ENCODE assay signal across 8 cellular contexts in genomic region chr6:4647414-4648365, GRCh38.
DNase-seq lines count a peak whose midpoint lies in the region; ATAC-seq and TF ChIP-seq lines count a peak whose summit lies in the region.

No MANE protein-coding gene starts in this region.

- no peaks in the 10 kb centered on the region for H3K9me3 ChIP-seq in Peyer's patch
- H3K9me3 ChIP-seq in skeletal muscle satellite cell (replicated peaks; ENCODE audit: low read length), result no peaks in the 10 kb centered on the region

- peak overlapping the region; percentile 79 for H3K4me2 ChIP-seq in skeletal muscle satellite cell (ENCODE audit: low read length)

- H3K36me3 ChIP-seq in Peyer's patch (no peaks in the 10 kb centered on the region), skeletal muscle satellite cell (ENCODE audit: insufficient read depth, low read length) (no peaks in the 10 kb centered on the region)

- DNase-seq in AG09309 (ENCODE audit: low read depth), result peak; percentile 8
- peak; percentile 82 for DNase-seq in HEK293T (ENCODE audit: extremely low spot score)
- DNase-seq in Peyer's patch, result peak in 2 of 3 donors; percentile 73 to 78
- peak; percentile 36 for DNase-seq in cerebellar cortex (ENCODE audit: low spot score)
- peak; percentile 79 for DNase-seq in inferior parietal cortex (ENCODE audit: extremely low spot score)
- no peak for DNase-seq in NOMO-1 treated with dmso at 0.1 percent for 144 hours (lab: John Stamatoyannopoulos, UW; ENCODE audit: unreplicated experiment)

- CTCF ChIA-PET in HEK293T (lab: Yijun Ruan, JAX), result no interaction called here

- H3K9ac ChIP-seq in skeletal muscle satellite cell (ENCODE audit: low read depth, low read length), result peak overlapping the region; percentile 37

- peak overlapping the region in 1 of 4 donors; percentile 1 for H3K27ac ChIP-seq in Peyer's patch

- H3K4me3 ChIP-seq in AG09309 (ENCODE audit: control insufficient read depth, low read depth, low read length), result peak overlapping the region; percentile 39
- H3K4me3 ChIP-seq in Peyer's patch, result peak overlapping the region in 3 of 4 donors; percentile 9 to 34 (median 17)
- H3K4me3 ChIP-seq in skeletal muscle satellite cell (ENCODE audit: low read length), result peak overlapping the region; percentile 55

- TF ChIP-seq POLR2A in Peyer's patch (IDR thresholded peaks at IDR 0.05), result peak in 1 of 2 donors; percentile 23

- H3K27me3 ChIP-seq in Peyer's patch (no peaks in the 10 kb centered on the region), skeletal muscle satellite cell (ENCODE audit: control insufficient read depth, insufficient read depth, low read length) (no peaks in the 10 kb centered on the region)

- POLR2A ChIA-PET in HEK293T (lab: Yijun Ruan, JAX), result interaction anchor here (1.1 to 1.6 kb wide), 5 partner anchors 10 to 133 kb away, joined by 3 to 15 read pairs (median 3); partner anchors contain the start of gene CDYL

- TF ChIP-seq CTCF in AG09309 (IDR thresholded peaks at IDR 0.05; ENCODE audit: control insufficient read depth, insufficient read depth, low read depth, low read length, missing control alignments) (no peak), Peyer's patch (IDR thresholded peaks at IDR 0.05) (no peak)

- H3K4me1 ChIP-seq in Peyer's patch (peaks cover 0 to 6% (median 3%) of the 10 kb centered on the region in 4 donors), skeletal muscle satellite cell (ENCODE audit: control insufficient read depth, insufficient read depth, low read length) (peaks cover 7% of the 10 kb centered on the region)

- no peak for ATAC-seq in GM19328 (IDR thresholded peaks at IDR 0.05; ENCODE audit: unreplicated experiment)

TF ChIP-seq in HEK293T, 16 proteins besides CTCF, POLR2A, EP300 and RAD21:
- TF ChIP-seq FOXA1 (IDR thresholded peaks at IDR 0.05) (no peak), L3MBTL2 (conservative IDR thresholded peaks at IDR 0.05) (peak; percentile 99), HDGF (IDR thresholded peaks at IDR 0.05; ENCODE audit: borderline replicate concordance) (no peak), ARNT (IDR thresholded peaks at IDR 0.05) (no peak), CTBP1 (IDR thresholded peaks at IDR 0.05; ENCODE audit: borderline replicate concordance) (no peak; the same call in 1 of the 2 replicates), BHLHE40 (IDR thresholded peaks at IDR 0.05; ENCODE audit: borderline replicate concordance) (no peak), SUZ12 (IDR thresholded peaks at IDR 0.05) (no peak), SP1 (IDR thresholded peaks at IDR 0.05) (no peak), FOXK2 (IDR thresholded peaks at IDR 0.05) (no peak), ELF4 (IDR thresholded peaks at IDR 0.05) (no peak), NFRKB (IDR thresholded peaks at IDR 0.05) (no peak), ZNF384 (IDR thresholded peaks at IDR 0.05) (no peak), TARDBP (IDR thresholded peaks at IDR 0.05) (no peak; the same call in 1 of the 2 replicates), FOXM1 (IDR thresholded peaks at IDR 0.05; ENCODE audit: borderline replicate concordance) (0 out of 2 replicates have a peak, but pooled peaks have one; percentile 34)
- TF ChIP-seq, protein P1, sequence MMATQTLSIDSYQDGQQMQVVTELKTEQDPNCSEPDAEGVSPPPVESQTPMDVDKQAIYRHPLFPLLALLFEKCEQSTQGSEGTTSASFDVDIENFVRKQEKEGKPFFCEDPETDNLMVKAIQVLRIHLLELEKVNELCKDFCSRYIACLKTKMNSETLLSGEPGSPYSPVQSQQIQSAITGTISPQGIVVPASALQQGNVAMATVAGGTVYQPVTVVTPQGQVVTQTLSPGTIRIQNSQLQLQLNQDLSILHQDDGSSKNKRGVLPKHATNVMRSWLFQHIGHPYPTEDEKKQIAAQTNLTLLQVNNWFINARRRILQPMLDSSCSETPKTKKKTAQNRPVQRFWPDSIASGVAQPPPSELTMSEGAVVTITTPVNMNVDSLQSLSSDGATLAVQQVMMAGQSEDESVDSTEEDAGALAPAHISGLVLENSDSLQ (IDR thresholded peaks at IDR 0.05), result peak; percentile 35; the same call in 1 of the 2 replicates
